ENCODE assay signal across 1 cellular context in the genomic region with DNA sequence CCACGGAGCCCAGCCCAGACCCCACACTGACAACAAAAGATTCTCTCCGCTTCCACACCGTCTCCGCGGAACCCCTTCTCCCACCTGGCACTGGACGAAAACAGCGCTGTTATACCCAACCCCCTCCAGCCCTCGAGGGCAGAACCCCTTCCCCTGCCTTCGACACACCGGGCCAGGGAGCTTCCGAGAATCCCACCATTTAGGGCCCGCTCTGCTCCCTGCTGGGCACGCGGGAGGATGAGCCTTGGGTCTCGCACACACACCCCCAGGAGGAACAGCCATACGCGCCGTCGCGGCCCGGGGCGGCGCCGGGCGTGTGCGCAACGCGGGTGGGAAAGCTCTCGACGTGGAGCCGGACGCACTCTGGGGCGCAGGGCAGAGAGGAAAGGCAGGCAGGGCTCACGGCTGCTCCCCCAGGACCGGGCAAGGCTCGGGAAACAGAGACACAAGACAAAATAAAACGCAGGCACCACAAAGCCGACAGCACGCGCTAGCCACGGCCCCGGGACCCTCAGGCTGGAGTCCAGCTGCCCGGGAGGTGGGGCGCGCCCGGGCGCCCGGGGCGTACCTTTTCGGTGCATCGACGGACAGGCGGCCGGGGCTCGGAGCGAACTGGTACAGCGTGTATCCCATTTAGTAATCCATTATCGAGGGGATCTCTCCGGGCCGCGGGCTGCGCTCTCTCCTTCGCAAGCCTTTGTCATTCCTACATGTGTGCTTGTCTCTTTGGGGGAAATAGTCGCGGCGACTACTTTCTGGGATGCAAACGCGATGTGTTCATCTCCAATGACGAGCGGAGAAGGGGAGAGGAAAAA.
A peak's percentile ranks its signal among the peaks of the same experiment; 100 is the strongest.
TF ChIP-seq lines count a peak whose summit lies in the region.

No MANE protein-coding gene starts in this region.

TF ChIP-seq in GM23338, 12 proteins besides CTCF, POLR2A, EP300 and RAD21:
- TF ChIP-seq, protein P1, sequence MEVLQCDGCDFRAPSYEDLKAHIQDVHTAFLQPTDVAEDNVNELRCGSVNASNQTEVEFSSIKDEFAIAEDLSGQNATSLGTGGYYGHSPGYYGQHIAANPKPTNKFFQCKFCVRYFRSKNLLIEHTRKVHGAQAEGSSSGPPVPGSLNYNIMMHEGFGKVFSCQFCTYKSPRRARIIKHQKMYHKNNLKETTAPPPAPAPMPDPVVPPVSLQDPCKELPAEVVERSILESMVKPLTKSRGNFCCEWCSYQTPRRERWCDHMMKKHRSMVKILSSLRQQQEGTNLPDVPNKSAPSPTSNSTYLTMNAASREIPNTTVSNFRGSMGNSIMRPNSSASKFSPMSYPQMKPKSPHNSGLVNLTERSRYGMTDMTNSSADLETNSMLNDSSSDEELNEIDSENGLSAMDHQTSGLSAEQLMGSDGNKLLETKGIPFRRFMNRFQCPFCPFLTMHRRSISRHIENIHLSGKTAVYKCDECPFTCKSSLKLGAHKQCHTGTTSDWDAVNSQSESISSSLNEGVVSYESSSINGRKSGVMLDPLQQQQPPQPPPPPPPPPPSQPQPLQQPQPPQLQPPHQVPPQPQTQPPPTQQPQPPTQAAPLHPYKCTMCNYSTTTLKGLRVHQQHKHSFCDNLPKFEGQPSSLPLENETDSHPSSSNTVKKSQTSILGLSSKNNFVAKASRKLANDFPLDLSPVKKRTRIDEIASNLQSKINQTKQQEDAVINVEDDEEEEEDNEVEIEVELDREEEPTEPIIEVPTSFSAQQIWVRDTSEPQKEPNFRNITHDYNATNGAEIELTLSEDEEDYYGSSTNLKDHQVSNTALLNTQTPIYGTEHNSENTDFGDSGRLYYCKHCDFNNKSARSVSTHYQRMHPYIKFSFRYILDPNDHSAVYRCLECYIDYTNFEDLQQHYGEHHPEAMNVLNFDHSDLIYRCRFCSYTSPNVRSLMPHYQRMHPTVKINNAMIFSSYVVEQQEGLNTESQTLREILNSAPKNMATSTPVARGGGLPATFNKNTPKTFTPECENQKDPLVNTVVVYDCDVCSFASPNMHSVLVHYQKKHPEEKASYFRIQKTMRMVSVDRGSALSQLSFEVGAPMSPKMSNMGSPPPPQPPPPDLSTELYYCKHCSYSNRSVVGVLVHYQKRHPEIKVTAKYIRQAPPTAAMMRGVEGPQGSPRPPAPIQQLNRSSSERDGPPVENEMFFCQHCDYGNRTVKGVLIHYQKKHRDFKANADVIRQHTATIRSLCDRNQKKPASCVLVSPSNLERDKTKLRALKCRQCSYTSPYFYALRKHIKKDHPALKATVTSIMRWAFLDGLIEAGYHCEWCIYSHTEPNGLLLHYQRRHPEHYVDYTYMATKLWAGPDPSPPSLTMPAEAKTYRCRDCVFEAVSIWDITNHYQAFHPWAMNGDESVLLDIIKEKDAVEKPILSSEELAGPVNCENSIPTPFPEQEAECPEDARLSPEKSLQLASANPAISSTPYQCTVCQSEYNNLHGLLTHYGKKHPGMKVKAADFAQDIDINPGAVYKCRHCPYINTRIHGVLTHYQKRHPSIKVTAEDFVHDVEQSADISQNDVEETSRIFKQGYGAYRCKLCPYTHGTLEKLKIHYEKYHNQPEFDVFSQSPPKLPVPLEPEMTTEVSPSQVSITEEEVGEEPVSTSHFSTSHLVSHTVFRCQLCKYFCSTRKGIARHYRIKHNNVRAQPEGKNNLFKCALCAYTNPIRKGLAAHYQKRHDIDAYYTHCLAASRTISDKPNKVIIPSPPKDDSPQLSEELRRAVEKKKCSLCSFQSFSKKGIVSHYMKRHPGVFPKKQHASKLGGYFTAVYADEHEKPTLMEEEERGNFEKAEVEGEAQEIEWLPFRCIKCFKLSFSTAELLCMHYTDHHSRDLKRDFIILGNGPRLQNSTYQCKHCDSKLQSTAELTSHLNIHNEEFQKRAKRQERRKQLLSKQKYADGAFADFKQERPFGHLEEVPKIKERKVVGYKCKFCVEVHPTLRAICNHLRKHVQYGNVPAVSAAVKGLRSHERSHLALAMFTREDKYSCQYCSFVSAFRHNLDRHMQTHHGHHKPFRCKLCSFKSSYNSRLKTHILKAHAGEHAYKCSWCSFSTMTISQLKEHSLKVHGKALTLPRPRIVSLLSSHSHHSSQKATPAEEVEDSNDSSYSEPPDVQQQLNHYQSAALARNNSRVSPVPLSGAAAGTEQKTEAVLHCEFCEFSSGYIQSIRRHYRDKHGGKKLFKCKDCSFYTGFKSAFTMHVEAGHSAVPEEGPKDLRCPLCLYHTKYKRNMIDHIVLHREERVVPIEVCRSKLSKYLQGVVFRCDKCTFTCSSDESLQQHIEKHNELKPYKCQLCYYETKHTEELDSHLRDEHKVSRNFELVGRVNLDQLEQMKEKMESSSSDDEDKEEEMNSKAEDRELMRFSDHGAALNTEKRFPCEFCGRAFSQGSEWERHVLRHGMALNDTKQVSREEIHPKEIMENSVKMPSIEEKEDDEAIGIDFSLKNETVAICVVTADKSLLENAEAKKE (CRISPR knock-in tag; IDR thresholded peaks at IDR 0.05), result no peak
- TF ChIP-seq POLR2AphosphoS5 (IDR thresholded peaks at IDR 0.05; ENCODE audit: low read depth), result peak; percentile 12; the same call in 1 of the 2 replicates
TF ChIP-seq in GM23338: peak in this region for 1.
